In the genomic region with DNA sequence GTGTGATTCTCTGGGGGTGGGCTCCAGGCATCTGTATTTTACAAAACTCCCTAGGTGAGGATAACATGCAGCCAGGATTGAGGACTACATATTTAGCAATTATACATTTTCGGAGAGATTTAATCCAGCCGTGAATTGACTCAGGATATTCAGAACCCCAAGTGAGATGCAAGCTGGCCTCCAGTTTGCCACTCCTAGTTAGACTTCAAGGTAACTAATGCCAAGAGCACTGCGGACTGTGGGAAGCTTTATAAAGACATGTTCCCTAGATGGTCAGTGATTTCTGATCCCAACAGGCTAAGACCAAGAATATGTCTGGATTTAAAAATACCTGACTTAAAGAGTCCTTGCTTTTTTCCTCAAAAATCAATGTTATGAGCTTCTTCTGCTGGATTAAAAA, we compare ENCODE assay signal across 16 cellular contexts.
A peak's percentile ranks its signal among the peaks of the same experiment; 100 is the strongest.
DNase-seq lines count a peak whose midpoint lies in the region; ATAC-seq, FAIRE-seq and TF ChIP-seq lines count a peak whose summit lies in the region.
"Had no signal": no experiment of that assay in that cellular context is flagged by ENCODE, and none has a peak within 500 bp of the region (broad histone marks: within the 10 kb centered on the region; RNA-seq: fewer than 3 reads in every experiment).

No MANE protein-coding gene starts in this region.

- DNase-seq in GM12891 (ENCODE audit: insufficient read length, low spot score) (no peak), NCI-H446 (lab: John Stamatoyannopoulos, UW) (peak; percentile 70 to 83), cerebellar cortex (ENCODE audit: low spot score) (peak; percentile 91), NCI-H1048 (lab: John Stamatoyannopoulos, UW) (no peak), NCI-H748 treated with DMSO at 0.1 percent for 48 hours (lab: John Stamatoyannopoulos, UW) (no peak)
- DNase-seq: CD8-positive, alpha-beta T cell; COR-L47; DMS53 had no signal

- no peak for TF ChIP-seq POLR2A in GM12891 (IDR thresholded peaks at IDR 0.05; ENCODE audit: low read depth, low read length)

- peak overlapping the region; percentile 53 for H3K27ac Mint-ChIP-seq in stimulated activated memory B cell treated with anti-CD40 and anti-IgM and Interleukin-4, amounts not matched to agents 10 μg/mL and 1 μg/mL and 100 μg/mL, for 72 hours
- H3K27ac Mint-ChIP-seq: CD14-positive monocyte; CD8-positive, alpha-beta T cell had no signal

- no peak overlapping the region for H3K4me3 Mint-ChIP-seq in stimulated activated memory B cell treated with anti-CD40 and anti-IgM and Interleukin-4, amounts not matched to agents 10 μg/mL and 1 μg/mL and 100 μg/mL, for 72 hours
- H3K4me3 Mint-ChIP-seq: CD14-positive monocyte; CD8-positive, alpha-beta T cell had no signal

- ATAC-seq in stimulated activated memory B cell treated with anti-CD40 and anti-IgM and Interleukin-4, amounts not matched to agents 10 μg/mL and 1 μg/mL and 100 μg/mL, for 72 hours, result no peak
- no peak for ATAC-seq in GM18909 (IDR thresholded peaks at IDR 0.05; ENCODE audit: poor library complexity, unreplicated experiment)
- ATAC-seq: A549; CD8-positive, alpha-beta T cell; HepG2 had no signal

- peaks cover 5% of the 10 kb centered on the region for H3K36me3 Mint-ChIP-seq in stimulated activated memory B cell treated with anti-CD40 and anti-IgM and Interleukin-4, amounts not matched to agents 10 μg/mL and 1 μg/mL and 100 μg/mL, for 72 hours
- H3K36me3 Mint-ChIP-seq: CD14-positive monocyte; CD8-positive, alpha-beta T cell had no signal

- no peaks in the 10 kb centered on the region for H3K9me3 Mint-ChIP-seq in stimulated activated memory B cell treated with anti-CD40 and anti-IgM and Interleukin-4, amounts not matched to agents 10 μg/mL and 1 μg/mL and 100 μg/mL, for 72 hours
- H3K9me3 Mint-ChIP-seq: CD14-positive monocyte; CD8-positive, alpha-beta T cell had no signal

- H3K4me1 Mint-ChIP-seq in stimulated activated memory B cell treated with anti-CD40 and anti-IgM and Interleukin-4, amounts not matched to agents 10 μg/mL and 1 μg/mL and 100 μg/mL, for 72 hours, result peaks cover 56% of the 10 kb centered on the region

- peak; percentile 20 for FAIRE-seq in GM12891 (lab: Jason Lieb, UNC)
- FAIRE-seq: A549, GM18507, H1, HepG2, HTR-8/SVneo had no signal

- H3K27me3 Mint-ChIP-seq in stimulated activated memory B cell treated with anti-CD40 and anti-IgM and Interleukin-4, amounts not matched to agents 10 μg/mL and 1 μg/mL and 100 μg/mL, for 72 hours, result no peaks in the 10 kb centered on the region

TF ChIP-seq in GM12891, 5 proteins besides CTCF, POLR2A, EP300 and RAD21:
- no peak for TF ChIP-seq TAF1 (IDR thresholded peaks at IDR 0.05; ENCODE audit: low read depth, low read length)
- no peak for TF ChIP-seq POU2F2 (IDR thresholded peaks at IDR 0.05; ENCODE audit: low read depth, low read length)
- TF ChIP-seq SPI1 (IDR thresholded peaks at IDR 0.05; ENCODE audit: low read depth, low read length), result no peak
- TF ChIP-seq PAX5 (IDR thresholded peaks at IDR 0.05; ENCODE audit: insufficient read depth, low read length, severe bottlenecking), result no peak
- TF ChIP-seq POLR2AphosphoS5 (IDR thresholded peaks at IDR 0.05; ENCODE audit: low read depth, low read length), result no peak
TF ChIP-seq in GM12891: peak in this region for 0.

Comparison
In these comparisons a context has a peak if more than half of its experiments do, and no peak if none do; other contexts are left out.
1. DNase-seq: peak in NCI-H446 (2 of 2) and cerebellar cortex (single experiment); none in GM12891 (single experiment), NCI-H1048 (single experiment) and NCI-H748 treated with DMSO at 0.1 percent for 48 hours (single experiment).